ENCODE assay signal across 8 cellular contexts in the genomic region with DNA sequence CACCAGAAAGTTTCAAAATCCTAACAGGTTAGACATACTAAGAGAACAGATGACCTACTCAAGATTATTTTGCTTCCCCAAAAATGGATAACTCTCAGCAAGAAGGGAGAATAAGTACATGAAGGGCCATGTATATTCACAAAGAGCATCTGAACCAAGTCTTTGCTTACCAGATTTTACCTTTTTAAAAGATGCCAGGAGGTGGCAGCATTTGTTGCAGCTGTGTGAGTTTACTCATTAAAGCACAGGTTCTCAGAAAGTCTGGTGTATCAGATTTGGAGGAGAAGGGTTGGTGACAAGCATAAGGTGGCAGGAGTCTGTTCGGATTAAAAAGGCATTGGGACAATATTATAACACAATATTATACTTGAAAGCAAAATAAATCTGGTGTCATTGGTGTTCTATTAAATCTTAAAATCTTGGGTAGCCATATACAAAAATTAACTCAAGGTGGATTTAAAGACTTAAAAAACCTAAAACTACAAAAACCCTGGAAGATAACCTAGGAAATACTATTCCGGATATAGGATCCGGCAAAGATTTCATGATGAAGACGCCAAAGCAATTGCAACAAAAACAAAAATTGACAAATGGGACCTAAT. TPM values are rescaled to one million over a fixed set of nuclear protein-coding genes. Genes with fewer than 3 reads are reported as not detected.
DNase-seq lines count a peak whose midpoint lies in the region; ATAC-seq and TF ChIP-seq lines count a peak whose summit lies in the region.

No MANE protein-coding gene starts in this region.

- H3K4me2 ChIP-seq in DOHH2 (ENCODE audit: low read length) (no peak overlapping the region), hepatocyte (no peak overlapping the region)

- WGBS in hepatocyte (ENCODE audit: low lambda C conversion rate, missing lambda C conversion rate), result 51% methylated on average over 4 of the region's 4 CpGs

- intact Hi-C loops in ascending aorta (cut with DNase I), result loop anchor here (1.0 to 5.0 kb wide), 3 partner anchors 177 to 652 kb away; no protein-coding TSS in a partner anchor

- peak; percentile 61 for DNase-seq in M059J (ENCODE audit: low read depth)
- DNase-seq in SHP77 (lab: John Stamatoyannopoulos, UW), result peak; percentile 15 to 22
- no peak for DNase-seq in ascending aorta (ENCODE audit: low spot score in 2 of 2)
- peak; percentile 69 for DNase-seq in hepatocyte (ENCODE audit: low spot score)
- peak; percentile 18 to 22 for DNase-seq in stimulated activated CD4-positive, alpha-beta T cell treated with anti-CD3 and anti-CD28 coated beads, Interleukin-1b, Interleukin-23, amount 100 ng/mL, for 1 hour (ENCODE audit: low read depth in 2 of 2)

- peak; percentile 73 for ATAC-seq in GM21619 (IDR thresholded peaks at IDR 0.05; ENCODE audit: unreplicated experiment)
- ATAC-seq in HG03196 (IDR thresholded peaks at IDR 0.05; ENCODE audit: unreplicated experiment), result no peak

- no peak overlapping the region for H3K4me3 ChIP-seq in DOHH2 (ENCODE audit: low read length)
- no peak overlapping the region for H3K4me3 ChIP-seq in ascending aorta
- no peak overlapping the region for H3K4me3 ChIP-seq in hepatocyte

- H3F3A ChIP-seq in DOHH2 (ENCODE audit: control insufficient read depth, insufficient read depth), result no peaks in the 10 kb centered on the region

- no peaks in the 10 kb centered on the region for H4K20me1 ChIP-seq in DOHH2 (ENCODE audit: control insufficient read depth, insufficient read depth, low read depth, low read length)
- no peaks in the 10 kb centered on the region for H4K20me1 ChIP-seq in hepatocyte (ENCODE audit: insufficient read depth, poor library complexity, severe bottlenecking)

- H3K9me2 ChIP-seq in DOHH2 (replicated peaks; ENCODE audit: control insufficient read depth, low read length), result no peaks in the 10 kb centered on the region
- H3K9me2 ChIP-seq in hepatocyte (replicated peaks; ENCODE audit: insufficient read depth), result no peaks in the 10 kb centered on the region

- H3K36me3 ChIP-seq in DOHH2 (ENCODE audit: control insufficient read depth, low read length) (no peaks in the 10 kb centered on the region), ascending aorta (no peaks in the 10 kb centered on the region), hepatocyte (replicated peaks; ENCODE audit: insufficient read depth, low read depth) (no peaks in the 10 kb centered on the region)

- no peaks in the 10 kb centered on the region for H3K79me2 ChIP-seq in DOHH2 (ENCODE audit: control insufficient read depth, low read length)
- no peaks in the 10 kb centered on the region for H3K79me2 ChIP-seq in hepatocyte

- H3K27ac ChIP-seq in DOHH2 (ENCODE audit: low read depth, low read length) (no peak overlapping the region), ascending aorta (no peak overlapping the region), hepatocyte (no peak overlapping the region)

- H3K9me3 ChIP-seq in DOHH2 (ENCODE audit: control insufficient read depth, insufficient read depth, low read length) (no peaks in the 10 kb centered on the region), ascending aorta (no peaks in the 10 kb centered on the region), hepatocyte (ENCODE audit: low read depth) (no peaks in the 10 kb centered on the region)

- no peak overlapping the region for H2AFZ ChIP-seq in hepatocyte

- TF ChIP-seq CTCF in DOHH2 (IDR thresholded peaks at IDR 0.05; ENCODE audit: low read depth, low read length, poor library complexity, severe bottlenecking), result peak; percentile 64
- TF ChIP-seq CTCF in ascending aorta (IDR thresholded peaks at IDR 0.05), result peak; percentile 35 to 64 (median 44)
- TF ChIP-seq CTCF in hepatocyte (IDR thresholded peaks at IDR 0.05; ENCODE audit: poor library complexity), result peak; percentile 79

- H3K27me3 ChIP-seq in DOHH2 (ENCODE audit: control insufficient read depth, low read length) (no peaks in the 10 kb centered on the region), ascending aorta (no peaks in the 10 kb centered on the region), hepatocyte (no peaks in the 10 kb centered on the region)

- H3K4me1 ChIP-seq in DOHH2 (ENCODE audit: control insufficient read depth, low read length) (no peaks in the 10 kb centered on the region), ascending aorta (no peaks in the 10 kb centered on the region), hepatocyte (ENCODE audit: insufficient read depth) (no peaks in the 10 kb centered on the region)

RNA-seq across cellular contexts. Expression of a gene that starts 51.3 kb away (rescaled TPM):
- total RNA-seq in M059J (2014; rRNA removed; shearing (Covaris generic)), result 13.7 and 22.3 TPM in 2 replicates
- total RNA-seq in ascending aorta (34.5 TPM), hepatocyte (21.9 and 22.8 TPM in 2 replicates)
- 21.1 and 21.5 TPM in 2 replicates for polyA plus RNA-seq in hepatocyte

Comparison
In these comparisons a context has a peak if more than half of its experiments do, and no peak if none do; other contexts are left out.
1. DNase-seq: peak in M059J (single experiment), SHP77 (2 of 2), hepatocyte (single experiment) and stimulated activated CD4-positive, alpha-beta T cell treated with anti-CD3 and anti-CD28 coated beads, Interleukin-1b, Interleukin-23, amount 100 ng/mL, for 1 hour (2 of 2); none in ascending aorta (0 of 2).
2. Peak in every context shown above with its lines, with median percentiles within 50 percentile points of each other: CTCF ChIP-seq.